8 cellular contexts compared by ENCODE assay signal in genomic region chr9:123834907-123835562, GRCh38.
DNase-seq lines count a peak whose midpoint lies in the region; ATAC-seq, FAIRE-seq and TF ChIP-seq lines count a peak whose summit lies in the region.

No MANE protein-coding gene starts in this region.

- H2AFZ ChIP-seq in fibroblast of lung (ENCODE audit: low read length) = no peak overlapping the region

- no peak overlapping the region for H3K27ac ChIP-seq in fibroblast of lung (ENCODE audit: insufficient read depth, low read length)

- DNase-seq in AG08395 (ENCODE audit: low spot score) (peak; percentile 62), GM19239 (ENCODE audit: insufficient read length, low spot score) (peak; percentile 10), NCI-H774 (lab: John Stamatoyannopoulos, UW) (peak; percentile 8), fibroblast of lung (ENCODE audit: low read depth in 2 of 2) (peak; percentile 43 to 57), NCI-H446 (lab: John Stamatoyannopoulos, UW) (no peak), NCI-H128 (lab: John Stamatoyannopoulos, UW; ENCODE audit: unreplicated experiment) (no peak)
- no peak for DNase-seq in activated CD8-positive, alpha-beta memory T cell treated with anti-CD3 and anti-CD28 coated beads for 24 hours

- H3K4me1 ChIP-seq in fibroblast of lung (ENCODE audit: control insufficient read depth, extremely low read depth, insufficient read depth, low read length) = no peaks in the 10 kb centered on the region

- ATAC-seq in stimulated activated memory B cell treated with anti-CD40 and anti-IgM and Interleukin-4, amounts not matched to agents 10 μg/mL and 1 μg/mL and 100 μg/mL, for 72 hours = peak; percentile 75

- TF ChIP-seq CTCF in fibroblast of lung (conservative IDR thresholded peaks at IDR 0.05 in 1 of 2, IDR thresholded peaks at IDR 0.05 in 1 of 2; ENCODE audit: low read depth in 1 of 2, low read length in 2 of 2) = no peak

- no peaks in the 10 kb centered on the region for H3K27me3 ChIP-seq in fibroblast of lung (ENCODE audit: control insufficient read depth, insufficient read depth, low read length)

- no peaks in the 10 kb centered on the region for H3K36me3 ChIP-seq in fibroblast of lung (ENCODE audit: control insufficient read depth, insufficient read depth, low read length)

- no peaks in the 10 kb centered on the region for H3K27me3 Mint-ChIP-seq in stimulated activated memory B cell treated with anti-CD40 and anti-IgM and Interleukin-4, amounts not matched to agents 10 μg/mL and 1 μg/mL and 100 μg/mL, for 72 hours

- H3K4me3 Mint-ChIP-seq in stimulated activated memory B cell treated with anti-CD40 and anti-IgM and Interleukin-4, amounts not matched to agents 10 μg/mL and 1 μg/mL and 100 μg/mL, for 72 hours = peak overlapping the region; percentile 67

- no peaks in the 10 kb centered on the region for H3K9me3 ChIP-seq in fibroblast of lung (ENCODE audit: control insufficient read depth, insufficient read depth, low read depth, low read length)

- peak overlapping the region; percentile 17 for H3K4me2 ChIP-seq in fibroblast of lung (ENCODE audit: extremely low read depth, insufficient read depth, low read length)

- no peaks in the 10 kb centered on the region for H4K20me1 ChIP-seq in fibroblast of lung (ENCODE audit: control insufficient read depth, extremely low read depth, insufficient read depth, low read length)

- peaks cover 2% of the 10 kb centered on the region for H3K9me3 Mint-ChIP-seq in stimulated activated memory B cell treated with anti-CD40 and anti-IgM and Interleukin-4, amounts not matched to agents 10 μg/mL and 1 μg/mL and 100 μg/mL, for 72 hours

- peaks cover 22% of the 10 kb centered on the region for H3K36me3 Mint-ChIP-seq in stimulated activated memory B cell treated with anti-CD40 and anti-IgM and Interleukin-4, amounts not matched to agents 10 μg/mL and 1 μg/mL and 100 μg/mL, for 72 hours

- peak overlapping the region in 1 of 4 experiments; percentile 40 for H3K4me3 ChIP-seq in fibroblast of lung (replicated peaks in 1 of 4; ENCODE audit: control extremely low read depth in 1 of 4, insufficient read depth in 1 of 4, low read depth in 3 of 4, low read length in 4 of 4)

- peaks cover 22% of the 10 kb centered on the region for H3K4me1 Mint-ChIP-seq in stimulated activated memory B cell treated with anti-CD40 and anti-IgM and Interleukin-4, amounts not matched to agents 10 μg/mL and 1 μg/mL and 100 μg/mL, for 72 hours

- peak; percentile 95 for FAIRE-seq in GM19239 (lab: Jason Lieb, UNC)

- peak overlapping the region; percentile 77 for H3K27ac Mint-ChIP-seq in stimulated activated memory B cell treated with anti-CD40 and anti-IgM and Interleukin-4, amounts not matched to agents 10 μg/mL and 1 μg/mL and 100 μg/mL, for 72 hours

- H3K9ac ChIP-seq in fibroblast of lung (ENCODE audit: insufficient read depth, low read length) = no peak overlapping the region

- H3K79me2 ChIP-seq in fibroblast of lung (ENCODE audit: control insufficient read depth, insufficient read depth, low read length) = no peaks in the 10 kb centered on the region

Comparison
In these comparisons a context has a peak if more than half of its experiments do, and no peak if none do; other contexts are left out.
1. DNase-seq: peak in AG08395 (single experiment), GM19239 (single experiment), NCI-H774 (single experiment) and fibroblast of lung (2 of 2); none in NCI-H446 (0 of 2), activated CD8-positive, alpha-beta memory T cell treated with anti-CD3 and anti-CD28 coated beads for 24 hours (single experiment) and NCI-H128 (single experiment).